Comparison of ENCODE assay signal across 15 cellular contexts in genomic region chr14:90632868-90633267, GRCh38.
"Had no signal": no experiment of that assay in that cellular context is flagged by ENCODE, and none has a peak within 500 bp of the region (broad histone marks: within the 10 kb centered on the region; RNA-seq: fewer than 3 reads in every experiment).

No MANE protein-coding gene starts in this region.

- DNase-seq: activated CD4-positive, alpha-beta memory T cell treated with anti-CD3 and anti-CD28 coated beads for 36 hours; activated CD4-positive, CD25-positive, alpha-beta regulatory T cell treated with anti-CD3 and anti-CD28 coated beads, Interleukin-2, amount 50 U/mL, for 72 hours; activated CD8-positive, alpha-beta memory T cell treated with anti-CD3 and anti-CD28 coated beads, Interleukin-2, amount 50 U/mL, for 4 hours; activated naive CD4-positive, alpha-beta T cell treated with anti-CD3 and anti-CD28 coated beads, Interleukin-2, amount 50 U/mL, for 16 hours; amniotic stem cell; brain microvascular endothelial cell; dermis blood vessel endothelial cell; naive thymus-derived CD8-positive, alpha-beta T cell; T-helper 9 cell; thyroid gland had no signal

- H3K4me3 Mint-ChIP-seq: activated CD4-positive, alpha-beta memory T cell treated with anti-CD3 and anti-CD28 coated beads for 36 hours; naive thymus-derived CD8-positive, alpha-beta T cell had no signal

- H3K36me3 ChIP-seq: brain microvascular endothelial cell, neutrophil, right atrium auricular region, thyroid gland had no signal

- H3K27ac Mint-ChIP-seq: activated CD4-positive, alpha-beta memory T cell treated with anti-CD3 and anti-CD28 coated beads for 36 hours; naive thymus-derived CD8-positive, alpha-beta T cell had no signal

- H3K27me3 Mint-ChIP-seq: activated CD4-positive, alpha-beta memory T cell treated with anti-CD3 and anti-CD28 coated beads for 36 hours; naive thymus-derived CD8-positive, alpha-beta T cell had no signal

- ATAC-seq: naive thymus-derived CD8-positive, alpha-beta T cell had no signal

- H3K9me3 ChIP-seq: neutrophil, right atrium auricular region, thyroid gland had no signal

- H2AFZ ChIP-seq: hepatocyte had no signal

- H3K4me2 ChIP-seq: hepatocyte had no signal

- H3K36me3 Mint-ChIP-seq: activated CD4-positive, alpha-beta memory T cell treated with anti-CD3 and anti-CD28 coated beads for 36 hours had no signal

- H3K27me3 ChIP-seq: brain microvascular endothelial cell, hepatocyte, neutrophil, right atrium auricular region, thyroid gland had no signal

- H3K4me3 ChIP-seq: hepatocyte, lung, right atrium auricular region, skin epidermis, thyroid gland had no signal

- H3K27ac ChIP-seq: brain microvascular endothelial cell, hepatocyte, right atrium auricular region, skin epidermis, thyroid gland had no signal

- H3K9me3 Mint-ChIP-seq: activated CD4-positive, alpha-beta memory T cell treated with anti-CD3 and anti-CD28 coated beads for 36 hours; naive thymus-derived CD8-positive, alpha-beta T cell had no signal
